ENCODE assay signal across 9 cellular contexts in the genomic region with DNA sequence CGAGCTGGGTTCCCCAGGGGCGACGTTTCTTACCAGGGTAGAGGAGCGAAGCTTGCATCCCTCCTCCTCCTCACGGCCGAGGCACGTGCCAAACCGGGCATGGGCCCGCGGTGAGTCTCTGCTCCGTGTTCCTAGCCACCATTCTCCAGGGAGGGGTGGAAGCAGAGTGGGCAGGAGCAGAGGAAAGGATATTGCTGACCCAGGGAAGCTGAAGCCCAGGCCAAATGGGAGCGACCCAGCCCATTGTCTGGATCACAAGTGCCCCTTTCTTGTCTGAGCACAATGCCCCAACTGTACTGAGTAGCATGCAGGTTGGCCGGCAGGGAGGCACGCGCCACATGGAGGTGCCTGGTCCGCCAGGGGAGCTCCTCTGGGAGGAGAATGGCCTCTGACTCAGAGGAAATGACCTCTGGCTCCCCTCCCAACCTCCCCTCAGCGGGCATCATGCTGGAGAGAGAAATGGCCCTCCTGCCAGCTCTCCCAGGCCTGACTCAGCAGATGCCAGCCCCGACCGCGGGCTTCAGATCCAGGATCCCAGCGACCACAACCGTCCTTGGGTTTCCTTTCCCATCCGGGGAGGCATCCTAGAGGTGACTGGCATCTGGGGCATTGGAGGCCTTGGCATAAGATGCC. TPM values are rescaled to one million over a fixed set of nuclear protein-coding genes. Genes with fewer than 3 reads are reported as not detected.
DNase-seq lines count a peak whose midpoint lies in the region; ATAC-seq and TF ChIP-seq lines count a peak whose summit lies in the region.
"Had no signal": no experiment of that assay in that cellular context is flagged by ENCODE, and none has a peak within 500 bp of the region (broad histone marks: within the 10 kb centered on the region; RNA-seq: fewer than 3 reads in every experiment).

No MANE protein-coding gene starts in this region.

- DNase-seq in GM03348 (ENCODE audit: low spot score) = peak; percentile 59
- DNase-seq in PC-9 = peak; percentile 90 to 95
- no peak for DNase-seq in central memory CD8-positive, alpha-beta T cell (ENCODE audit: low spot score in 2 of 2)
- peak; percentile 61 for DNase-seq in left kidney (ENCODE audit: low read depth, low spot score)
- peak; percentile 68 for DNase-seq in testis
- DNase-seq in SHP77 (lab: John Stamatoyannopoulos, UW) = no peak

- no peak overlapping the region for H2AFZ ChIP-seq in ACC112 (ENCODE audit: low read length, unreplicated experiment)
- 0 out of 2 replicates have a peak overlapping the region, but pooled peaks have one; percentile 49 for H2AFZ ChIP-seq in PC-9

- no peaks in the 10 kb centered on the region for H3K27me3 Mint-ChIP-seq in central memory CD8-positive, alpha-beta T cell

- 0 to 14% methylated on average over 5 to 23 of the region's 23 CpGs for WGBS in testis, 2 donors

- H3K4me1 Mint-ChIP-seq in central memory CD8-positive, alpha-beta T cell = peaks cover 45% of the 10 kb centered on the region

- H3K4me3 ChIP-seq in ACC112 (ENCODE audit: low read depth, low read length) (peak overlapping the region; percentile 95), PC-9 (peak overlapping the region; percentile 68), testis (peak overlapping the region in 1 of 2 donors; percentile 65)

- H3K9me3 Mint-ChIP-seq in central memory CD8-positive, alpha-beta T cell = no peaks in the 10 kb centered on the region

- peak overlapping the region; percentile 69 for H3K4me3 Mint-ChIP-seq in central memory CD8-positive, alpha-beta T cell

- H3K27ac ChIP-seq in ACC112 (ENCODE audit: low read depth, low read length) (peak overlapping the region; percentile 91), PC-9 (peak overlapping the region; percentile 78), testis (no peak overlapping the region)

- H3K4me2 ChIP-seq in PC-9 = peak overlapping the region; percentile 90
- H3K4me2 ChIP-seq: KMS-11 had no signal

- POLR2A ChIA-PET in PC-9 (lab: Charles Lee; ENCODE audit: unreplicated experiment) = interaction anchor here (0.6 to 1.6 kb wide), 5 partner anchors 21 to 253 kb away, joined by 3 to 36 read pairs (median 4); partner anchors contain the start of genes GRK6, LMAN2 and PDLIM7

- no peak for TF ChIP-seq CTCF in PC-9 (conservative IDR thresholded peaks at IDR 0.05)
- TF ChIP-seq CTCF in testis (IDR thresholded peaks at IDR 0.05) = no peak

- H3K9me2 ChIP-seq in PC-9 (ENCODE audit: insufficient read depth) = no peaks in the 10 kb centered on the region

- no peaks in the 10 kb centered on the region for H3K27me3 ChIP-seq in ACC112 (ENCODE audit: insufficient read depth, low read length)
- no peaks in the 10 kb centered on the region for H3K27me3 ChIP-seq in PC-9 (ENCODE audit: insufficient read depth, low read depth)
- H3K27me3 ChIP-seq in testis = no peaks in the 10 kb centered on the region

- intact Hi-C loops in PC-9 (cut with micrococcal nuclease; ENCODE audit: unreplicated experiment) (loop anchor here (1.0 kb wide), 1 partner anchor 21 kb away; the partner anchor contains the start of gene GRK6), testis (cut with DNase I; ENCODE audit: low total_unique reads) (no loop called here)

- TF ChIP-seq POLR2A in testis (IDR thresholded peaks at IDR 0.05) = no peak

- H3K4me1 ChIP-seq in ACC112 (ENCODE audit: control insufficient read depth, insufficient read depth, low read length, unreplicated experiment) (peaks cover 11% of the 10 kb centered on the region), PC-9 (replicated peaks; ENCODE audit: insufficient read depth) (peaks cover 18% of the 10 kb centered on the region), testis (peaks cover 16% of the 10 kb centered on the region)

- H3K36me3 ChIP-seq in ACC112 (ENCODE audit: insufficient read depth, low read length) = no peaks in the 10 kb centered on the region
- H3K36me3 ChIP-seq in PC-9 (ENCODE audit: low read depth) = peaks cover 5% of the 10 kb centered on the region; the same call in 1 of the 2 replicates
- no peaks in the 10 kb centered on the region for H3K36me3 ChIP-seq in testis (ENCODE audit: low read depth, missing control alignments)

- no peak for ATAC-seq in central memory CD8-positive, alpha-beta T cell (replicated peaks; ENCODE audit: extremely low read depth, poor library complexity, severe bottlenecking)
- ATAC-seq in HG02798 (IDR thresholded peaks at IDR 0.05; ENCODE audit: poor library complexity, unreplicated experiment) = no peak

- peak overlapping the region; percentile 75 for H3K27ac Mint-ChIP-seq in central memory CD8-positive, alpha-beta T cell (ENCODE audit: low read depth)

- BruUV-seq in PC-9 (replicated peaks; lab: Mats Ljungman, UMichigan) = no TSS peak

- CTCF ChIA-PET in PC-9 (lab: Charles Lee) = interaction anchor here (0.7 to 1.4 kb wide), 7 partner anchors 10 to 334 kb away, joined by 3 to 10 read pairs (median 4); no protein-coding TSS in a partner anchor

- H3K9me3 ChIP-seq in PC-9 (ENCODE audit: insufficient read depth, low read depth) (no peaks in the 10 kb centered on the region), testis (no peaks in the 10 kb centered on the region)

- H4K20me1 ChIP-seq in PC-9 (ENCODE audit: insufficient read depth) = peaks cover 25% of the 10 kb centered on the region

- peaks cover 8% of the 10 kb centered on the region for H3K79me2 ChIP-seq in ACC112 (ENCODE audit: control insufficient read depth, insufficient read depth, low read length, unreplicated experiment)
- H3K79me2 ChIP-seq in PC-9 (ENCODE audit: low read depth) = peaks cover 39% of the 10 kb centered on the region

- peaks cover 19% of the 10 kb centered on the region for H3K36me3 Mint-ChIP-seq in central memory CD8-positive, alpha-beta T cell (ENCODE audit: insufficient read depth)

- H3F3A ChIP-seq in PC-9 (ENCODE audit: insufficient read depth, low read depth) = peaks cover 51% of the 10 kb centered on the region

RNA-seq across cellular contexts. Expression of gene PRR7, which starts 1.1 kb away (rescaled TPM):
- 22.2 and 31.7 TPM in 2 replicates for total RNA-seq in PC-9 (2021)
- 10 to 100 TPM; 19.9 to 23.2 TPM for total RNA-seq in testis
- 2.8 TPM for polyA plus RNA-seq in testis (ENCODE audit: insufficient read depth, low read depth, low replicate concordance)

RNA-seq across cellular contexts. Expression of gene GRK6, which starts 21.3 kb away (rescaled TPM):
- total RNA-seq in PC-9 (2021) (82.3 and 124 TPM in 2 replicates), testis (10 to 100 TPM; 51.8 to 57.0 TPM)
- polyA plus RNA-seq in testis (ENCODE audit: insufficient read depth, low read depth, low replicate concordance) = 32.6 TPM

RNA-seq across cellular contexts. Expression of gene DBN1, which starts 25.7 kb away (rescaled TPM):
- total RNA-seq in PC-9 (2021) = 144 and 181 TPM in 2 replicates
- total RNA-seq in testis = 10 to 100 TPM; 69.6 to 83.1 TPM
- polyA plus RNA-seq in testis (ENCODE audit: insufficient read depth, low read depth, low replicate concordance) = 50.5 TPM

RNA-seq across cellular contexts. Expression of gene F12, which starts 38.4 kb away (rescaled TPM):
- total RNA-seq in PC-9 (2021) (14.5 and 17.0 TPM in 2 replicates), testis (1 to 10 TPM; 5.3 to 5.8 TPM)
- 4.9 TPM for polyA plus RNA-seq in testis (ENCODE audit: insufficient read depth, low read depth, low replicate concordance)

RNA-seq across cellular contexts. Expression of gene PFN3, which starts 47.3 kb away (rescaled TPM):
- total RNA-seq in PC-9 (2021) = not detected in 2 replicates
- total RNA-seq in testis = 10 to 100 TPM; 27.5 to 45.7 TPM
- polyA plus RNA-seq in testis (ENCODE audit: insufficient read depth, low read depth, low replicate concordance) = 7.4 TPM

Comparison
In these comparisons a context has a peak if more than half of its experiments do, and no peak if none do; other contexts are left out.
1. H3K27ac ChIP-seq: peak in ACC112 (single experiment) and PC-9 (single experiment); none in testis (0 of 2).
2. DNase-seq: peak in GM03348 (single experiment), PC-9 (2 of 2), left kidney (single experiment) and testis (single experiment); none in central memory CD8-positive, alpha-beta T cell (0 of 2) and SHP77 (0 of 2).